Comparison of ENCODE assay signal across 8 cellular contexts in the genomic region with DNA sequence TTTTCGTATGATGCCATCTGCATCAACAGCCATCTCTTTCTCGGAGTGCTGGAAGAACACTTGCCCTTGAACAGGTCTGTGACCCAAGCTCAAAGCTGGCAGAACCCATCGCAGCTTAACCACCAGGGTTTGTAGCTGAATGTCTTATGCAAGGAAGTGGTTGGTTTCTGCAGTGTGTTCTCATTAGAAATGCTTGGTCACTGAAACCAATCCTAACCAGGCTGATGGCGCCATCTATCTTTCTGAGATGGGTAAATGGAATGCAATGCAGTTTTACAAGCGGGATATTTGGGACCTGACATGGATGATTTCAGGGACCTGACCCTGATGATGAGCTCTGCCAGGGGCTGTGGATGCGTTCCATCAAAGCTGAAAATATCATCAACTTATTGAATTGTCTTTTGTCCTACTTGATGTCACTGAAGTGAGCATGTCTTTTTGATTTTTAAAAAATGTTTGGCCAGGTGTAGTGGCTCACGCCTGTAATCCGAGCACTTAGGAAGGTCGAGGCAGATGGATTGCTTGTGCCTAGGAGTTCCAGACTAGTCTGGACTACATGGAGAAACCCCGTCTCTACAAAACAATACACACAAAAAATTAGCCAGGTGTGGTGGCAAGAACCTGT. TPM values are rescaled to one million over a fixed set of nuclear protein-coding genes. Genes with fewer than 3 reads are reported as not detected.
DNase-seq lines count a peak whose midpoint lies in the region; ATAC-seq, FAIRE-seq and TF ChIP-seq lines count a peak whose summit lies in the region.

No MANE protein-coding gene starts in this region.

- no peaks in the 10 kb centered on the region for H3K79me2 ChIP-seq in H9 (ENCODE audit: insufficient read depth, low read length)
- H3K79me2 ChIP-seq in astrocyte (ENCODE audit: insufficient read depth, low read length), result no peaks in the 10 kb centered on the region

- ATAC-seq in activated naive CD4-positive, alpha-beta T cell treated with anti-CD3 and anti-CD28 coated beads, Interleukin-2, amount 50 U/mL, for 72 hours, result peak; percentile 13 to 40
- ATAC-seq in upper lobe of left lung (ENCODE audit: low FRiP score in 2 of 2) (peak in 1 of 2 donors; percentile 43), GM21528 (IDR thresholded peaks at IDR 0.05; ENCODE audit: low FRiP score, unreplicated experiment) (no peak)

- H3K79me1 ChIP-seq in H9 (ENCODE audit: insufficient read depth, low read depth, low read length, poor library complexity, severe bottlenecking), result no peaks in the 10 kb centered on the region

- H3K27me3 ChIP-seq in H9 (ENCODE audit: insufficient read depth, low read length) (no peaks in the 10 kb centered on the region), astrocyte (ENCODE audit: insufficient read depth, low read length) (peaks cover 3% of the 10 kb centered on the region), upper lobe of left lung (no peaks in the 10 kb centered on the region)

- no peak overlapping the region for H3K4ac ChIP-seq in H9 (ENCODE audit: low read depth, low read length)

- H3K4me1 ChIP-seq in H9 (ENCODE audit: insufficient read depth, low read length) (0 out of 2 replicates have a peak, but pooled peaks cover 2% of the 10 kb centered on the region), astrocyte (ENCODE audit: insufficient read depth, low read length) (no peaks in the 10 kb centered on the region), upper lobe of left lung (peaks cover 0 to 6% (median 0%) of the 10 kb centered on the region in 4 donors)

- H2BK20ac ChIP-seq in H9 (ENCODE audit: low read depth, low read length, poor library complexity, severe bottlenecking), result no peak overlapping the region

- H2BK15ac ChIP-seq in H9 (ENCODE audit: low read depth, low read length), result no peak overlapping the region

- no peak overlapping the region for H3K56ac ChIP-seq in H9 (ENCODE audit: insufficient read length, low read depth, low read length)

- H4K91ac ChIP-seq in H9 (ENCODE audit: insufficient read length, low read depth, low read length), result no peak overlapping the region

- no peaks in the 10 kb centered on the region for H3K36me3 Mint-ChIP-seq in activated naive CD4-positive, alpha-beta T cell treated with anti-CD3 and anti-CD28 coated beads, Interleukin-2, amount 50 U/mL, for 72 hours
- H3K36me3 Mint-ChIP-seq in H9 (ENCODE audit: insufficient read depth in 1 of 3, low read depth in 3 of 3) (peaks cover 0 to 2% (median 1%) of the 10 kb centered on the region in 3 experiments; a peak in 3 of 7 replicates), astrocyte (ENCODE audit: low read depth, unreplicated experiment) (no peaks in the 10 kb centered on the region)

- H3K27me3 Mint-ChIP-seq in H9 (ENCODE audit: low read depth) (peaks cover 28% of the 10 kb centered on the region), astrocyte (ENCODE audit: low read depth, unreplicated experiment) (peaks cover 7% of the 10 kb centered on the region)

- no peaks in the 10 kb centered on the region for H3K9me3 Mint-ChIP-seq in activated naive CD4-positive, alpha-beta T cell treated with anti-CD3 and anti-CD28 coated beads, Interleukin-2, amount 50 U/mL, for 72 hours
- H3K9me3 Mint-ChIP-seq in H9 (peaks cover 6 to 9% of the 10 kb centered on the region in 2 experiments), astrocyte (ENCODE audit: unreplicated experiment) (no peaks in the 10 kb centered on the region)

- H3K36me3 ChIP-seq in astrocyte (ENCODE audit: insufficient read depth, low read length) (no peaks in the 10 kb centered on the region), upper lobe of left lung (no peaks in the 10 kb centered on the region)

- H3K4me1 Mint-ChIP-seq in H9, result peaks cover 2 to 10% of the 10 kb centered on the region in 2 experiments; a peak in 3 of 4 replicates
- H3K4me1 Mint-ChIP-seq in astrocyte (ENCODE audit: low read depth, unreplicated experiment), result peaks cover 3% of the 10 kb centered on the region

- H2AFZ ChIP-seq in H9 (ENCODE audit: low read length) (no peak overlapping the region), astrocyte (ENCODE audit: low read depth, low read length) (no peak overlapping the region)

- H3K18ac ChIP-seq in H9 (ENCODE audit: insufficient read length, low read depth, low read length), result no peak overlapping the region

- no peak overlapping the region for H3K27ac Mint-ChIP-seq in activated naive CD4-positive, alpha-beta T cell treated with anti-CD3 and anti-CD28 coated beads, Interleukin-2, amount 50 U/mL, for 72 hours
- H3K27ac Mint-ChIP-seq in H9 (no peak overlapping the region), astrocyte (ENCODE audit: unreplicated experiment) (no peak overlapping the region)

- H3K27ac ChIP-seq in H9 (ENCODE audit: insufficient read length, low read depth, low read length) (no peak overlapping the region), astrocyte (ENCODE audit: low read depth, low read length) (no peak overlapping the region), upper lobe of left lung (no peak overlapping the region)

- no peaks in the 10 kb centered on the region for H3K23me2 ChIP-seq in H9 (ENCODE audit: insufficient read length, low read depth, low read length, poor library complexity, severe bottlenecking)

- no peak overlapping the region for H2BK5ac ChIP-seq in H9 (ENCODE audit: insufficient read length, low read length)

- H3K9ac ChIP-seq in H9 (ENCODE audit: extremely low read depth, insufficient read length, low read length) (no peak overlapping the region), astrocyte (ENCODE audit: low read length) (no peak overlapping the region)

- no peak overlapping the region for H3K14ac ChIP-seq in H9 (ENCODE audit: insufficient read depth, low read length)

- FAIRE-seq in astrocyte (lab: Jason Lieb, UNC), result no peak

- no peak for TF ChIP-seq EP300 in upper lobe of left lung (IDR thresholded peaks at IDR 0.05)

- H3T11ph ChIP-seq in H9 (ENCODE audit: low read length), result no peak overlapping the region

- H2AK5ac ChIP-seq in H9 (ENCODE audit: insufficient read length, low read length), result no peak overlapping the region

- H2BK120ac ChIP-seq in H9 (ENCODE audit: low read depth, low read length, poor library complexity, severe bottlenecking), result no peak overlapping the region

- no CpG with 5 or more reads among the region's 10 CpGs for WGBS in H9 (ENCODE audit: extremely low coverage, insufficient read length, low lambda C conversion rate)
- 53 to 72% methylated on average over 9 to 10 of the region's 10 CpGs for WGBS in upper lobe of left lung, 2 donors

- H3K4me3 Mint-ChIP-seq in H9 (no peak overlapping the region), astrocyte (ENCODE audit: unreplicated experiment) (no peak overlapping the region)

- DNase-seq in activated naive CD4-positive, alpha-beta T cell treated with anti-CD3 and anti-CD28 coated beads, Interleukin-2, amount 50 U/mL, for 72 hours (ENCODE audit: low spot score in 2 of 2), result no peak
- DNase-seq in activated naive CD4-positive, alpha-beta T cell (lab: John Stamatoyannopoulos, UW), result no peak
- peak; percentile 62 for DNase-seq in H9
- peak; percentile 4 for DNase-seq in NCI-H2227 treated with DMSO at 0.1 percent for 48 hours (lab: John Stamatoyannopoulos, UW)
- DNase-seq in astrocyte (ENCODE audit: low read depth), result peak; percentile 21
- DNase-seq in inferior parietal cortex (ENCODE audit: extremely low spot score), result peak; percentile 72
- peak in 1 of 2 donors; percentile 32 for DNase-seq in upper lobe of left lung

- peak; percentile 72 for TF ChIP-seq CTCF in H9 (conservative IDR thresholded peaks at IDR 0.05)
- peak; percentile 42 for TF ChIP-seq CTCF in astrocyte (IDR thresholded peaks at IDR 0.05; ENCODE audit: insufficient read depth, low read depth, low read length)
- TF ChIP-seq CTCF in upper lobe of left lung (IDR thresholded peaks at IDR 0.05), result peak in 5 of 6 experiments; percentile 9 to 45 (median 22)

- H3K4me3 ChIP-seq in astrocyte (ENCODE audit: insufficient read depth, low read depth, low read length), result no peak overlapping the region
- H3K4me3 ChIP-seq in upper lobe of left lung, result no peak overlapping the region

- TF ChIP-seq POLR2A in upper lobe of left lung (IDR thresholded peaks at IDR 0.05), result no peak

- H4K5ac ChIP-seq in H9 (ENCODE audit: insufficient read length, low read depth, low read length), result no peak overlapping the region

- H4K8ac ChIP-seq in H9 (replicated peaks; ENCODE audit: insufficient read length, low read depth, low read length), result no peak overlapping the region

- H2BK12ac ChIP-seq in H9 (ENCODE audit: insufficient read length, low read depth, low read length), result no peak overlapping the region

- no peak overlapping the region for H3K23ac ChIP-seq in H9 (ENCODE audit: insufficient read length, low read depth, low read length)

- H4K20me1 ChIP-seq in H9 (ENCODE audit: control insufficient read depth, insufficient read depth, insufficient read length) (no peaks in the 10 kb centered on the region), astrocyte (ENCODE audit: insufficient read depth, low read length) (no peaks in the 10 kb centered on the region)

- no peak overlapping the region for H3K4me2 ChIP-seq in H9 (ENCODE audit: insufficient read depth, insufficient read length, low read length)
- H3K4me2 ChIP-seq in astrocyte (ENCODE audit: low read length), result no peak overlapping the region

- H3K9me3 ChIP-seq in H9 (ENCODE audit: control insufficient read depth, low read depth, low read length) (peaks cover 5% of the 10 kb centered on the region), astrocyte (ENCODE audit: insufficient read depth, low read depth, low read length) (no peaks in the 10 kb centered on the region), upper lobe of left lung (no peaks in the 10 kb centered on the region)

RNA-seq across cellular contexts. Expression of a gene that starts 28.7 kb away (rescaled TPM):
- not detected for total RNA-seq in activated naive CD4-positive, alpha-beta T cell treated with anti-CD3 and anti-CD28 coated beads, Interleukin-2, amount 50 U/mL, for 72 hours
- total RNA-seq in H9 (2021), result not detected in 2 replicates
- total RNA-seq in astrocyte, result not detected in 2 replicates
- under 1 TPM in 1 of 6 donors, not detected in 5; 0.49 TPM for total RNA-seq in upper lobe of left lung

RNA-seq across cellular contexts. Expression of a gene that starts 45.0 kb away (rescaled TPM):
- total RNA-seq in activated naive CD4-positive, alpha-beta T cell treated with anti-CD3 and anti-CD28 coated beads, Interleukin-2, amount 50 U/mL, for 72 hours, result not detected
- total RNA-seq in H9 (2021) (not detected in 2 replicates), astrocyte (0.17 and 0.18 TPM in 2 replicates), upper lobe of left lung (under 1 TPM in 4 of 6 donors, not detected in 2; 0.43 to 0.84 (median 0.78) TPM)

Comparison
In these comparisons a context has a peak if more than half of its experiments do, and no peak if none do; other contexts are left out.
1. DNase-seq: peak in H9 (single experiment), NCI-H2227 treated with DMSO at 0.1 percent for 48 hours (single experiment), astrocyte (single experiment) and inferior parietal cortex (single experiment); none in activated naive CD4-positive, alpha-beta T cell treated with anti-CD3 and anti-CD28 coated beads, Interleukin-2, amount 50 U/mL, for 72 hours (0 of 2) and activated naive CD4-positive, alpha-beta T cell (0 of 4).
2. CTCF ChIP-seq: peak in every context shown above with its lines; median percentile 72 in H9; 42 in astrocyte; 22 in upper lobe of left lung.